Comparison of ENCODE assay signal across 8 cellular contexts in genomic region chr9:130693426-130694191, GRCh38. TPM values are rescaled to one million over a fixed set of nuclear protein-coding genes. Genes with fewer than 3 reads are reported as not detected.
DNase-seq lines count a peak whose midpoint lies in the region; ATAC-seq and TF ChIP-seq lines count a peak whose summit lies in the region.

A gene with protein sequence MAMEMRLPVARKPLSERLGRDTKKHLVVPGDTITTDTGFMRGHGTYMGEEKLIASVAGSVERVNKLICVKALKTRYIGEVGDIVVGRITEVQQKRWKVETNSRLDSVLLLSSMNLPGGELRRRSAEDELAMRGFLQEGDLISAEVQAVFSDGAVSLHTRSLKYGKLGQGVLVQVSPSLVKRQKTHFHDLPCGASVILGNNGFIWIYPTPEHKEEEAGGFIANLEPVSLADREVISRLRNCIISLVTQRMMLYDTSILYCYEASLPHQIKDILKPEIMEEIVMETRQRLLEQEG (plus strand): TSS chr9:130693780. CDS start chr9:130693792, 12 bp downstream.

- H3K27ac Mint-ChIP-seq in activated naive CD4-positive, alpha-beta T cell treated with anti-CD3 and anti-CD28 coated beads, Interleukin-2, amount 50 U/mL, for 72 hours: peak within 1 kb of the TSS; percentile 94 to 97

- peak within 1 kb of the TSS; percentile 64 for H3K27ac ChIP-seq in temporal lobe (ENCODE audit: low read depth, low read length)

- TF ChIP-seq CTCF in GM10266 (IDR thresholded peaks at IDR 0.05; ENCODE audit: control insufficient read depth, insufficient read depth, low read depth, missing control alignments): no peak
- no peak for TF ChIP-seq CTCF in omental fat pad (IDR thresholded peaks at IDR 0.05)

- H3K9me3 Mint-ChIP-seq in activated naive CD4-positive, alpha-beta T cell treated with anti-CD3 and anti-CD28 coated beads, Interleukin-2, amount 50 U/mL, for 72 hours: no peaks in the 10 kb centered on the region

- H3K36me3 Mint-ChIP-seq in activated naive CD4-positive, alpha-beta T cell treated with anti-CD3 and anti-CD28 coated beads, Interleukin-2, amount 50 U/mL, for 72 hours: peaks cover 39 to 55% of the 10 kb centered on the region in 2 donors

- ATAC-seq in HG02623 (IDR thresholded peaks at IDR 0.05; ENCODE audit: unreplicated experiment): peak; percentile 95
- ATAC-seq in activated naive CD4-positive, alpha-beta T cell treated with anti-CD3 and anti-CD28 coated beads, Interleukin-2, amount 50 U/mL, for 72 hours: peak; percentile 99
- peak; percentile 94 for ATAC-seq in omental fat pad (ENCODE audit: low FRiP score)

- DNase-seq in GM10266 (ENCODE audit: extremely low spot score) (peak; percentile 98), NCI-H1105 (lab: John Stamatoyannopoulos, UW) (peak; percentile 92), SKM-1 (lab: John Stamatoyannopoulos, UW; ENCODE audit: unreplicated experiment) (peak; percentile 85), glomerular endothelial cell (ENCODE audit: extremely low read depth, low read depth, low spot score) (peak; percentile 86), omental fat pad (ENCODE audit: low spot score) (peak; percentile 92)
- DNase-seq in activated naive CD4-positive, alpha-beta T cell treated with anti-CD3 and anti-CD28 coated beads, Interleukin-2, amount 50 U/mL, for 72 hours (ENCODE audit: low spot score in 2 of 2): peak; percentile 85 to 92

RNA-seq across cellular contexts. Expression of the gene that starts here (rescaled TPM):
- total RNA-seq in activated naive CD4-positive, alpha-beta T cell treated with anti-CD3 and anti-CD28 coated beads, Interleukin-2, amount 50 U/mL, for 72 hours: 10 to 100 TPM; 68.8 to 84.8 TPM
- 13.3 and 17.4 TPM in 2 replicates for total RNA-seq in glomerular endothelial cell
- 10 to 100 TPM; 16.9 to 46.6 (median 22.6) TPM for total RNA-seq in omental fat pad
- total RNA-seq in temporal lobe: 30.5 TPM

Comparison
In these comparisons a context has a peak if more than half of its experiments do, and no peak if none do; other contexts are left out.
1. Peak in every context shown above with its lines: DNase-seq, ATAC-seq and H3K27ac ChIP-seq.